Comparison of ENCODE assay signal across 25 cellular contexts in genomic region chr2:153005051-153005450, GRCh38.
DNase-seq lines count a peak whose midpoint lies in the region; ATAC-seq lines count a peak whose summit lies in the region.
"Had no signal": no experiment of that assay in that cellular context is flagged by ENCODE, and none has a peak within 500 bp of the region (broad histone marks: within the 10 kb centered on the region; RNA-seq: fewer than 3 reads in every experiment).

No MANE protein-coding gene starts in this region.

- no peak overlapping the region for H3K27ac Mint-ChIP-seq in effector memory CD8-positive, alpha-beta T cell
- H3K27ac Mint-ChIP-seq: activated naive CD4-positive, alpha-beta T cell treated with anti-CD3 and anti-CD28 coated beads, Interleukin-2, amount 50 U/mL, for 72 hours; activated T-helper 17 cell treated with anti-CD3 and anti-CD28 coated beads, Interleukin-2, amount 50 U/mL, for 72 hours; progenitor cell of endocrine pancreas; stimulated activated naive CD8-positive, alpha-beta T cell treated with anti-CD3 and anti-CD28 coated beads, Interleukin-15, amount 100 ng/mL, for 72 hours had no signal

- H3K4me3 Mint-ChIP-seq in effector memory CD8-positive, alpha-beta T cell: no peak overlapping the region
- H3K4me3 Mint-ChIP-seq: activated T-helper 17 cell treated with anti-CD3 and anti-CD28 coated beads, Interleukin-2, amount 50 U/mL, for 72 hours; CD14-positive monocyte; stimulated activated naive CD8-positive, alpha-beta T cell treated with anti-CD3 and anti-CD28 coated beads, Interleukin-15, amount 100 ng/mL, for 72 hours had no signal

- peak; percentile 51 for ATAC-seq in GM18870 (IDR thresholded peaks at IDR 0.05; ENCODE audit: unreplicated experiment)
- ATAC-seq in HG02870 (IDR thresholded peaks at IDR 0.05; ENCODE audit: unreplicated experiment): peak; percentile 49
- peak; percentile 30 for ATAC-seq in HG03565 (IDR thresholded peaks at IDR 0.05; ENCODE audit: unreplicated experiment)
- no peak for ATAC-seq in effector memory CD8-positive, alpha-beta T cell (replicated peaks)
- ATAC-seq: activated naive CD4-positive, alpha-beta T cell treated with anti-CD3 and anti-CD28 coated beads, Interleukin-2, amount 50 U/mL, for 72 hours; activated T-helper 17 cell treated with anti-CD3 and anti-CD28 coated beads, Interleukin-2, amount 50 U/mL, for 72 hours; K562; left lung; stimulated activated naive CD8-positive, alpha-beta T cell treated with anti-CD3 and anti-CD28 coated beads, Interleukin-15, amount 100 ng/mL, for 72 hours had no signal

- no peaks in the 10 kb centered on the region for H3K27me3 Mint-ChIP-seq in effector memory CD8-positive, alpha-beta T cell
- H3K27me3 Mint-ChIP-seq: activated T-helper 17 cell treated with anti-CD3 and anti-CD28 coated beads, Interleukin-2, amount 50 U/mL, for 72 hours; progenitor cell of endocrine pancreas; stimulated activated naive CD8-positive, alpha-beta T cell treated with anti-CD3 and anti-CD28 coated beads, Interleukin-15, amount 100 ng/mL, for 72 hours had no signal

- peak; percentile 15 for DNase-seq in retina
- DNase-seq in NCI-H1092 (lab: John Stamatoyannopoulos, UW): no peak
- DNase-seq in central memory CD4-positive, alpha-beta T cell: no peak
- DNase-seq in effector memory CD8-positive, alpha-beta T cell: no peak
- DNase-seq: activated CD4-positive, alpha-beta T cell treated with anti-CD3 and anti-CD28 coated beads, Interleukin-2, amount 50 U/mL, for 48 hours; activated CD4-positive, CD25-positive, alpha-beta regulatory T cell; activated CD8-positive, alpha-beta memory T cell treated with anti-CD3 and anti-CD28 coated beads, Interleukin-2, amount 50 U/mL, for 48 hours; aorta; esophagus squamous epithelium; hippocampal formation; left lung; mesendoderm; NCI-H1694; NCI-H2227 treated with DMSO at 0.1 percent for 48 hours; SHP77 treated with DMSO at 0.1 percent for 48 hours; stimulated activated naive CD8-positive, alpha-beta T cell treated with anti-CD3 and anti-CD28 coated beads, Interleukin-15, amount 100 ng/mL, for 72 hours; tibial artery had no signal

- no peaks in the 10 kb centered on the region for H3K36me3 Mint-ChIP-seq in effector memory CD8-positive, alpha-beta T cell (ENCODE audit: insufficient read depth)
- H3K36me3 Mint-ChIP-seq: activated naive CD4-positive, alpha-beta T cell treated with anti-CD3 and anti-CD28 coated beads, Interleukin-2, amount 50 U/mL, for 72 hours; CD14-positive monocyte had no signal

- no peaks in the 10 kb centered on the region for H3K4me1 Mint-ChIP-seq in effector memory CD8-positive, alpha-beta T cell (ENCODE audit: low read depth in 2 of 2)
- H3K4me1 Mint-ChIP-seq: activated T-helper 17 cell treated with anti-CD3 and anti-CD28 coated beads, Interleukin-2, amount 50 U/mL, for 72 hours; CD14-positive monocyte; stimulated activated naive CD8-positive, alpha-beta T cell treated with anti-CD3 and anti-CD28 coated beads, Interleukin-15, amount 100 ng/mL, for 72 hours had no signal

- H3K9me3 Mint-ChIP-seq in effector memory CD8-positive, alpha-beta T cell: peaks cover 0 to 2% of the 10 kb centered on the region in 2 donors
- H3K9me3 Mint-ChIP-seq: activated T-helper 17 cell treated with anti-CD3 and anti-CD28 coated beads, Interleukin-2, amount 50 U/mL, for 72 hours; CD14-positive monocyte; stimulated activated naive CD8-positive, alpha-beta T cell treated with anti-CD3 and anti-CD28 coated beads, Interleukin-15, amount 100 ng/mL, for 72 hours had no signal
